ENCODE assay signal across 2 cellular contexts in genomic region chr14:68254669-68255527, GRCh38.
TF ChIP-seq lines count a peak whose summit lies in the region.

No MANE protein-coding gene starts in this region.

TF ChIP-seq in HepG2, 621 proteins besides CTCF, POLR2A, EP300 and RAD21 (continues in another document):
- TF ChIP-seq SNRNP70 (IDR thresholded peaks at IDR 0.05; ENCODE audit: low read depth, low read length) (no peak), FOXA1 (IDR thresholded peaks at IDR 0.05) (peak; percentile 73; the same call in 1 of the 2 replicates), FOXA1 (CRISPR knock-in tag; IDR thresholded peaks at IDR 0.05) (peak; percentile 68), NR2F6 (IDR thresholded peaks at IDR 0.05) (peak; percentile 98), NR2F6 (CRISPR knock-in tag; IDR thresholded peaks at IDR 0.05) (peak; percentile 93), ZNF710 (CRISPR knock-in tag; IDR thresholded peaks at IDR 0.05; ENCODE audit: borderline replicate concordance) (peak; percentile 98), ZNF879 (CRISPR knock-in tag; IDR thresholded peaks at IDR 0.05) (no peak), SIX1 (CRISPR knock-in tag; IDR thresholded peaks at IDR 0.05; ENCODE audit: borderline replicate concordance) (peak; percentile 21; the same call in 1 of the 2 replicates), CREM (IDR thresholded peaks at IDR 0.05) (peak; percentile 77), CREM (CRISPR knock-in tag; IDR thresholded peaks at IDR 0.05) (no peak), NCOA2 (CRISPR knock-in tag; IDR thresholded peaks at IDR 0.05) (peak; percentile 93), PAXIP1 (CRISPR knock-in tag; conservative IDR thresholded peaks at IDR 0.05) (peak; percentile 75), SKIL (CRISPR knock-in tag; IDR thresholded peaks at IDR 0.05; ENCODE audit: borderline replicate concordance) (peak; percentile 33; the same call in 1 of the 2 replicates), EHMT2 (IDR thresholded peaks at IDR 0.05; ENCODE audit: borderline replicate concordance, low read depth, low read length) (peak; percentile 51; the same call in 1 of the 2 replicates), KDM6A (CRISPR knock-in tag; IDR thresholded peaks at IDR 0.05; ENCODE audit: low read depth) (no peak; the same call in 1 of the 2 replicates), ZNF644 (CRISPR knock-in tag; IDR thresholded peaks at IDR 0.05; ENCODE audit: low read depth) (no peak), TFAP4 (IDR thresholded peaks at IDR 0.05; ENCODE audit: borderline replicate concordance, low read depth) (0 out of 2 replicates have a peak, but pooled peaks have one; percentile 12)

TF ChIP-seq in WTC11, 78 proteins besides CTCF, POLR2A, EP300 and RAD21:
- TF ChIP-seq ZNF317 (CRISPR knock-in tag; IDR thresholded peaks at IDR 0.05; ENCODE audit: borderline replicate concordance, low read depth) (no peak), NR3C1 (CRISPR knock-in tag; conservative IDR thresholded peaks at IDR 0.05; ENCODE audit: low read depth) (no peak)
